8 cellular contexts compared by ENCODE assay signal in the genomic region with DNA sequence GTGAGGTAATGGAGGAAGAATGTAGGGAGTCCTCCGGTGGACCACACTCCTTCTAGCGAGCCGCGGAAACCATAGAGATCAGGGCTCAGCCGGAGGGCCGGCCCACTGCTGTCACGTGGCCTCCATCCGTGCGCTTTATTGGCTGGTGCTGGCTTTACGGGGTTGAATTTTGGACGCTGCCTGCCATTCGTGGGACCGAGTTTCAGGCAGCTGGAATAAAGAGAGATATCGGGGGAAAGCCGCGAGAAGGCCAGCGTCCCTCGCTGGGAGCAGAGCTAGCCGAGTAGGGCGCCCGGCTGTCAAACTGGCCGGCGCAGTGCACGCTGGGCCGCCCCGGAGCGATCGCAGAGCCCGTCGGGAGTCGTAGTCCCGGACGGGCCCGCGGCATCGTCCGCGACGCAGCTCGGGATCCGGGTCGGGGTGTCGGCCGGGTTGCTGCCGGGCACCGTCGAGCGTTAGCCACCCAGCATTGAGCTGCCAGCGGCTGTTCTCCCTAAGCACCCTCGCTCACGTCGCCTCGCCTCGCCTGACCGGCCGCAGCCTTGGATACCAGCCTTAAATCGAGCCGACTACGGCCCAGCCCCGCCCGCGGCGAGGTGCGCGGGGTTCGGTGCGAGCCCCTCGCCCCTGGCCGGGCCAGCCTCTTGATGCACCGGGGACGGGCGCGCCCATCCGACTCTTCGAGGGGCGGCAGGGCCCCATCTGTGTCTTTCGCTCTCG. TPM values are rescaled to one million over a fixed set of nuclear protein-coding genes. Genes with fewer than 3 reads are reported as not detected.
DNase-seq lines count a peak whose midpoint lies in the region; ATAC-seq, FAIRE-seq and TF ChIP-seq lines count a peak whose summit lies in the region.
"Not testable (repeated sequence)": the region's sequence is repeated elsewhere in the genome, so short reads cannot be mapped to it uniquely, and the experiment has no call there.

A gene with protein sequence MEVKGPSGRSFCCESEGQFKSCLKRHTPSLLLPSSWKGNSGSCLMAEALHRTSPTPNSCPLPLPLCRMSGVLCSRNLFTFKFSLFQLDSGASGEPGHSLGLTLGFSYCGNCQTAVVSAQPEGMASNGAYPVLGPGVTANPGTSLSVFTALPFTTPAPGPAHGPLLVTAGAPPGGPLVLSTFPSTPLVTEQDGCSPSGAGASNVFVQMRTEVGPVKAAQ (N-terminal part only) (plus strand): TSS at position 244 of the 720 bp plus-strand sequence. CDS start 15,002 bp downstream, outside the sequence.

- peak in 1 of 2 donors; percentile 53 for TF ChIP-seq POLR2A in adrenal gland (IDR thresholded peaks at IDR 0.05)
- not testable (repeated sequence) for TF ChIP-seq POLR2A in suprapubic skin (IDR thresholded peaks at IDR 0.05)

- not testable (repeated sequence) for H3K9ac ChIP-seq in MM.1S (ENCODE audit: low read length)

- ATAC-seq in HG02571 (IDR thresholded peaks at IDR 0.05; ENCODE audit: unreplicated experiment): peak; percentile 94
- ATAC-seq in pancreas: peak; percentile 94 to 98 (median 96)

- H2AFZ ChIP-seq in MM.1S (ENCODE audit: low read length): not testable (repeated sequence)

- intact Hi-C loops in adrenal gland (cut with DNase I); pancreas (cut with DNase I): not testable (repeated sequence)
- intact Hi-C loops in cardiac septum (cut with DNase I): loop anchor here (10.0 kb wide), 1 partner anchor 98 kb away; no protein-coding TSS in a partner anchor

- DNase-seq in GM10248 (ENCODE audit: extremely low spot score) (peak; percentile 61), MM.1S (peak; percentile 46), T follicular helper cell (ENCODE audit: low read depth) (peak; percentile 65), adrenal gland (peak; percentile 84 to 95 (median 87)), cardiac septum (ENCODE audit: low spot score) (peak; percentile 91), pancreas (peak; percentile 76 to 90 (median 84)), suprapubic skin (ENCODE audit: low spot score in 2 of 2) (peak; percentile 81 to 85)

- not testable (repeated sequence) for TF ChIP-seq EP300 in suprapubic skin (IDR thresholded peaks at IDR 0.05)

- peak within 1 kb of the TSS; percentile 27; the same call in 1 of the 2 replicates for H3K27ac ChIP-seq in MM.1S (ENCODE audit: low read length)
- H3K27ac ChIP-seq in adrenal gland: peak within 1 kb of the TSS; percentile 62 to 95 (median 79)
- H3K27ac ChIP-seq in pancreas: peak within 1 kb of the TSS; percentile 55 to 88 (median 70)
- peak within 1 kb of the TSS; percentile 91 for H3K27ac ChIP-seq in suprapubic skin

- H3K4me2 ChIP-seq in MM.1S (ENCODE audit: low read depth, low read length): not testable (repeated sequence)

- H3K4me1 ChIP-seq in MM.1S (ENCODE audit: low read length); adrenal gland (replicated peaks in 1 of 2); pancreas: not testable (repeated sequence)
- peaks cover 15% of the 10 kb centered on the region for H3K4me1 ChIP-seq in suprapubic skin

- CTCF ChIA-PET in GM10248 (lab: Yijun Ruan, JAX): not testable (repeated sequence)

- not testable (repeated sequence) for H4K20me1 ChIP-seq in MM.1S (ENCODE audit: insufficient read depth, low read length)

- not testable (repeated sequence) for H3K36me3 ChIP-seq in MM.1S (replicated peaks; ENCODE audit: insufficient read depth, low read length); adrenal gland (replicated peaks in 1 of 2); pancreas; suprapubic skin

- WGBS in adrenal gland, 4 donors: 0% methylated on average over 13 to 46 of the region's 78 CpGs; no CpG with 5 or more reads in 1 of the 4 donors
- WGBS in pancreas, 2 donors: 0 to 1% methylated on average over 46 to 49 of the region's 78 CpGs
- WGBS in suprapubic skin: 0% methylated on average over 2 of the region's 78 CpGs

- peak; percentile 75 for FAIRE-seq in pancreas (lab: Jason Lieb, UNC)

- not testable (repeated sequence) for H3K79me2 ChIP-seq in MM.1S (ENCODE audit: low read length)

- not testable (repeated sequence) for H3K9me3 ChIP-seq in MM.1S (replicated peaks; ENCODE audit: insufficient read depth, low read length); adrenal gland (replicated peaks in 1 of 3); pancreas; suprapubic skin

- TF ChIP-seq CTCF in GM10248 (IDR thresholded peaks at IDR 0.05; ENCODE audit: control extremely low read depth, extremely low read depth, low read depth, missing control alignments); MM.1S (IDR thresholded peaks at IDR 0.05; ENCODE audit: low read length); adrenal gland (IDR thresholded peaks at IDR 0.05); pancreas (IDR thresholded peaks at IDR 0.05); suprapubic skin (IDR thresholded peaks at IDR 0.05): not testable (repeated sequence)

- not testable (repeated sequence) for H3K27me3 ChIP-seq in MM.1S (replicated peaks; ENCODE audit: insufficient read depth, low read length); adrenal gland; pancreas; suprapubic skin

- POLR2A ChIA-PET in GM10248 (lab: Yijun Ruan, JAX): not testable (repeated sequence)

- H3K9me2 ChIP-seq in MM.1S (replicated peaks; ENCODE audit: insufficient read depth, low read length): not testable (repeated sequence)

- H3F3A ChIP-seq in MM.1S (ENCODE audit: insufficient read depth, low read length): not testable (repeated sequence)

- H3K4me3 ChIP-seq in MM.1S (ENCODE audit: low read length): peak within 1 kb of the TSS; percentile 40; the same call in 1 of the 2 replicates
- H3K4me3 ChIP-seq in adrenal gland: peak within 1 kb of the TSS; percentile 4 to 82 (median 50)
- peak within 1 kb of the TSS; percentile 33 to 48 (median 43) for H3K4me3 ChIP-seq in pancreas
- H3K4me3 ChIP-seq in suprapubic skin: peak within 1 kb of the TSS; percentile 64

RNA-seq across cellular contexts. Expression of the gene that starts here (rescaled TPM):
- under 1 TPM in 1 of 8 donors, not detected in 7; 0.12 TPM for total RNA-seq in adrenal gland
- polyA plus RNA-seq in adrenal gland: under 1 TPM in 1 of 3 donors, not detected in 2; 0.30 TPM
- total RNA-seq in cardiac septum: not detected
- under 1 TPM in 4 of 6 donors, not detected in 2; 0.06 to 0.24 (median 0.08) TPM for total RNA-seq in pancreas
- under 1 TPM in 1 of 2 donors, not detected in 1; 0.40 TPM for polyA plus RNA-seq in pancreas
- not detected for total RNA-seq in suprapubic skin

Comparison
In these comparisons a context has a peak if more than half of its experiments do, and no peak if none do; other contexts are left out.
1. Peak in every context shown above with its lines: DNase-seq, ATAC-seq, H3K4me3 ChIP-seq and H3K27ac ChIP-seq.
2. Peak in DNase-seq, H3K4me3 ChIP-seq and H3K27ac ChIP-seq in adrenal gland; RNA of the gene not detected or under 1 TPM.
3. Peak in DNase-seq in cardiac septum; RNA of the gene not detected or under 1 TPM.
4. Peak in DNase-seq, ATAC-seq, H3K4me3 ChIP-seq and H3K27ac ChIP-seq in pancreas; RNA of the gene not detected or under 1 TPM.
5. Peak in DNase-seq, H3K4me3 ChIP-seq and H3K27ac ChIP-seq in suprapubic skin; RNA of the gene not detected or under 1 TPM.
6. H3K27ac ChIP-seq: peak in every context shown above with its lines; median percentile 91 in suprapubic skin; 79 in adrenal gland; 70 in pancreas; 27 in MM.1S.